Comparison of ENCODE assay signal across 16 cellular contexts in the genomic region with DNA sequence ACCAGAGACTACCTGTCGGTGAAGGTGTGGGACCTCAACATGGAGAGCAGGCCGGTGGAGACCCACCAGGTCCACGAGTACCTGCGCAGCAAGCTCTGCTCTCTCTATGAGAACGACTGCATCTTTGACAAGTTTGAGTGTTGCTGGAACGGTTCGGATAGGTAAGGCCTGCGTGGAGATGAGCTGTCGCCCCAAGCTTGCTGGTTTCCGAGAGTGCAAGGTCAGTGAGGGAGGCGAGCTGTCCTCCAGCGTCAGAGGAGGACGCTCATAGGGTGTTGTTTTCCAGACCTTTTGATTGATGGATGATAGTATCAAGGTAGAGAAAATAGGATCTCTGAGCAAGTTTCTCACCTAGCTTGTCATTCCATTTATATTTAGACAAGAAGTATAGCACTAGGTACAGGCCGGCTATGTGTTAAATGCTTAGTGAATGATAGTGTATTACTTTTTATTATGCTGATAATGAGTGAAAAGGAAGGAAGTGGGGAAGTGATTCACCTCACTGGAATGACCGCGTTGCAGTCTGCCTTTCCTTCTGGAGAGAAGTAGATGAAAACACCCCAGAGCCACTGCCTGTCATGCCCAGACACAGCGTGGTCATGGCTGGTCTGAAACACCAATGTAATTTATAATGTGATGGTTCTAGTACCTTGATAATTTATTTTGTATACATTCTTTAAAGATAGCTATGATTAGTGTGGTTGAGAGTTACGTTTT. TPM values are rescaled to one million over a fixed set of nuclear protein-coding genes. Genes with fewer than 3 reads are reported as not detected.
DNase-seq lines count a peak whose midpoint lies in the region; ATAC-seq and TF ChIP-seq lines count a peak whose summit lies in the region.
"Had no signal": no experiment of that assay in that cellular context is flagged by ENCODE, and none has a peak within 500 bp of the region (broad histone marks: within the 10 kb centered on the region; RNA-seq: fewer than 3 reads in every experiment).

No MANE protein-coding gene starts in this region.

- H3K23ac ChIP-seq in IMR-90 (ENCODE audit: low read depth, low read length): peak overlapping the region; percentile 66; the same call in 1 of the 2 replicates

- H3K27me3 Mint-ChIP-seq in T-helper 2 cell treated with Interferon-gamma antibody and Interleukin-4, amounts not matched to agents 5 μg/mL and 100 μg/mL, for 36 hours (ENCODE audit: low read depth): no peaks in the 10 kb centered on the region
- H3K27me3 Mint-ChIP-seq: brain had no signal

- WGBS in IMR-90 (ENCODE audit: extremely low coverage in 2 of 2, insufficient read length in 1 of 2), 2 experiments: 91% methylated on average over 8 of the region's 18 CpGs; no CpG with 5 or more reads in 1 of the 2 experiments

- H3K27ac ChIP-seq in BLaER1 treated with 17β-estradiol and CSF1 and Interleukin-3, amounts not matched to agents 10 nM and 100 nM: no peak overlapping the region
- peak overlapping the region; percentile 64 for H3K27ac ChIP-seq in IMR-90 (ENCODE audit: insufficient read depth, low read length)
- H3K27ac ChIP-seq: HL-60 had no signal

- peak overlapping the region; percentile 25; the same call in 1 of the 2 replicates for H3K56ac ChIP-seq in IMR-90 (ENCODE audit: extremely low read depth, insufficient read depth, low read length)

- peak overlapping the region; percentile 80; the same call in 1 of the 2 replicates for H3K18ac ChIP-seq in IMR-90 (ENCODE audit: low read depth, low read length)

- no peak for TF ChIP-seq RAD21 in IMR-90 (IDR thresholded peaks at IDR 0.05; ENCODE audit: low read length)

- H3K36me3 ChIP-seq in BLaER1 treated with 17β-estradiol and CSF1 and Interleukin-3, amounts not matched to agents 10 nM and 100 nM: peaks cover 84 to 98% (median 91%) of the 10 kb centered on the region in 11 experiments
- peaks cover 36% of the 10 kb centered on the region for H3K36me3 ChIP-seq in IMR-90 (ENCODE audit: control insufficient read depth, insufficient read depth, low read length)

- H2BK120ac ChIP-seq in IMR-90 (ENCODE audit: low read depth, low read length): peak overlapping the region; percentile 96

- H2AK5ac ChIP-seq in IMR-90 (ENCODE audit: low read depth, low read length): peak overlapping the region; percentile 99

- peak overlapping the region; percentile 96 for H4K91ac ChIP-seq in IMR-90 (ENCODE audit: insufficient read depth, low read depth, low read length)

- peak overlapping the region; percentile 83 for H2BK20ac ChIP-seq in IMR-90 (ENCODE audit: low read depth, low read length)

- peak; percentile 78 for DNase-seq in IMR-90
- peak; percentile 72 for DNase-seq in astrocyte of the spinal cord (ENCODE audit: low read depth, low spot score)
- DNase-seq in kidney tubule cell (ENCODE audit: low spot score): peak; percentile 82
- no peak for DNase-seq in amygdala (lab: John Stamatoyannopoulos, UW)
- no peak for DNase-seq in T-helper 2 cell treated with Interferon-gamma antibody and Interleukin-4, amounts not matched to agents 5 μg/mL and 100 μg/mL, for 36 hours (ENCODE audit: low spot score)
- DNase-seq in COLO668 (lab: John Stamatoyannopoulos, UW; ENCODE audit: unreplicated experiment): no peak
- DNase-seq: activated CD4-positive, alpha-beta T cell treated with anti-CD3 and anti-CD28 coated beads, Interleukin-2, amount 50 U/mL, for 4 hours; glutamatergic neuron; NCI-H2081; SIG-M5; stimulated activated CD4-positive, alpha-beta T cell treated with anti-CD3 and anti-CD28 coated beads, Interleukin-12 subunit alpha, Interleukin-12 subunit beta, amount 100 ng/mL, for 4 hours; stimulated activated naive CD4-positive, alpha-beta T cell had no signal

- H3K4me2 ChIP-seq in BLaER1 treated with 17β-estradiol and CSF1 and Interleukin-3, amounts not matched to agents 10 nM and 100 nM: peak overlapping the region in 7 of 11 experiments; percentile 3 to 65 (median 34); a peak in 12 of 22 replicates
- H3K4me2 ChIP-seq in IMR-90 (ENCODE audit: low read depth, low read length): 0 out of 2 replicates have a peak overlapping the region, but pooled peaks have one; percentile 19

- POLR2A ChIA-PET in IMR-90 (lab: Charles Lee; ENCODE audit: unreplicated experiment): no interaction called here

- H3K36me3 Mint-ChIP-seq in T-helper 2 cell treated with Interferon-gamma antibody and Interleukin-4, amounts not matched to agents 5 μg/mL and 100 μg/mL, for 36 hours (ENCODE audit: low read depth): peaks cover 39% of the 10 kb centered on the region

- no peak overlapping the region for H2AFZ ChIP-seq in IMR-90 (replicated peaks; ENCODE audit: low read length, poor library complexity)

- H3K9me3 ChIP-seq in BLaER1 treated with 17β-estradiol and CSF1 and Interleukin-3, amounts not matched to agents 10 nM and 100 nM (replicated peaks in 1 of 11): peaks cover 0 to 5% (median 0%) of the 10 kb centered on the region in 11 experiments; a peak in 2 of 22 replicates
- no peaks in the 10 kb centered on the region for H3K9me3 ChIP-seq in IMR-90 (ENCODE audit: control insufficient read depth, insufficient read depth, low read length)

- no peak overlapping the region for H3K4me3 Mint-ChIP-seq in T-helper 2 cell treated with Interferon-gamma antibody and Interleukin-4, amounts not matched to agents 5 μg/mL and 100 μg/mL, for 36 hours
- H3K4me3 Mint-ChIP-seq: brain had no signal

- peak overlapping the region; percentile 94 for H3K4ac ChIP-seq in IMR-90 (ENCODE audit: low read depth, low read length)

- H3K4me1 ChIP-seq in BLaER1 treated with 17β-estradiol and CSF1 and Interleukin-3, amounts not matched to agents 10 nM and 100 nM: peaks cover 0 to 21% (median 10%) of the 10 kb centered on the region in 10 experiments; a peak in 13 of 20 replicates
- H3K4me1 ChIP-seq in IMR-90 (ENCODE audit: control insufficient read depth, insufficient read depth, low read length): peaks cover 21% of the 10 kb centered on the region

- CTCF ChIA-PET in IMR-90 (lab: Yijun Ruan, JAX): interaction anchor here (1.1 kb wide), 1 partner anchor 75 kb away, joined by 3 read pairs; no protein-coding TSS in a partner anchor

- intact Hi-C loops in IMR-90 (cut with micrococcal nuclease): loop anchor here (2.0 to 5.0 kb wide), 2 partner anchors 35 to 45 kb away; a partner anchor contains a TSS

- ATAC-seq in IMR-90 (ENCODE audit: low read depth): peak; percentile 83
- ATAC-seq in GM19452 (IDR thresholded peaks at IDR 0.05; ENCODE audit: unreplicated experiment): no peak

- no TSS peak for BruUV-seq in IMR-90 (replicated peaks; lab: Mats Ljungman, UMichigan)

- no peak for TF ChIP-seq POLR2A in IMR-90 (IDR thresholded peaks at IDR 0.05; ENCODE audit: low read depth, low read length)

- peaks cover 22 to 57% of the 10 kb centered on the region in 2 experiments for H3K79me1 ChIP-seq in IMR-90 (ENCODE audit: low read depth in 1 of 2, low read length in 2 of 2)

- H3K9ac ChIP-seq in BLaER1 treated with 17β-estradiol and CSF1 and Interleukin-3, amounts not matched to agents 10 nM and 100 nM: no peak overlapping the region
- no peak overlapping the region for H3K9ac ChIP-seq in IMR-90 (ENCODE audit: low read depth, low read length)

- no peaks in the 10 kb centered on the region for H3K27me3 ChIP-seq in BLaER1 treated with 17β-estradiol and CSF1 and Interleukin-3, amounts not matched to agents 10 nM and 100 nM
- H3K27me3 ChIP-seq in IMR-90 (ENCODE audit: control insufficient read depth, insufficient read depth, low read length): no peaks in the 10 kb centered on the region

- peaks cover 1% of the 10 kb centered on the region for H3K4me1 Mint-ChIP-seq in T-helper 2 cell treated with Interferon-gamma antibody and Interleukin-4, amounts not matched to agents 5 μg/mL and 100 μg/mL, for 36 hours (ENCODE audit: low read depth)

- H3K9me3 Mint-ChIP-seq in T-helper 2 cell treated with Interferon-gamma antibody and Interleukin-4, amounts not matched to agents 5 μg/mL and 100 μg/mL, for 36 hours: no peaks in the 10 kb centered on the region
- H3K9me3 Mint-ChIP-seq: brain had no signal

- H3K27ac Mint-ChIP-seq in T-helper 2 cell treated with Interferon-gamma antibody and Interleukin-4, amounts not matched to agents 5 μg/mL and 100 μg/mL, for 36 hours: no peak overlapping the region

- H3K9me1 ChIP-seq in IMR-90 (ENCODE audit: insufficient read depth, low read length): peaks cover 32% of the 10 kb centered on the region

- peak overlapping the region; percentile 88; the same call in 2 of the 3 replicates for H2BK15ac ChIP-seq in IMR-90 (ENCODE audit: low read depth, low read length)

- in situ Hi-C loops in IMR-90 (cut with MboI; ENCODE audit: low sequenced_read_pairs): no loop called here
- in situ Hi-C loops in astrocyte of the spinal cord (cut with HindIII; ENCODE audit: low sequenced_read_pairs): no loop called here

- dilution Hi-C loops in IMR-90 (cut with HindIII; ENCODE audit: low sequenced_read_pairs, unreplicated experiment): no loop called here

- peak overlapping the region; percentile 80; the same call in 1 of the 2 replicates for H3K14ac ChIP-seq in IMR-90 (replicated peaks; ENCODE audit: low read depth, low read length)

- H2AK9ac ChIP-seq in IMR-90 (replicated peaks; ENCODE audit: low read depth, low read length, poor library complexity): peak overlapping the region; percentile 90

- H4K5ac ChIP-seq in IMR-90 (ENCODE audit: low read depth, low read length): peak overlapping the region; percentile 55; the same call in 1 of the 2 replicates

- H2BK5ac ChIP-seq in IMR-90 (ENCODE audit: low read depth, low read length, poor library complexity, severe bottlenecking): peak overlapping the region; percentile 96

- H4K8ac ChIP-seq in IMR-90 (ENCODE audit: low read depth in 2 of 2, low read length in 2 of 2): peak overlapping the region; percentile 36 to 77

- H3K4me3 ChIP-seq in BLaER1 treated with 17β-estradiol and CSF1 and Interleukin-3, amounts not matched to agents 10 nM and 100 nM: no peak overlapping the region
- H3K4me3 ChIP-seq in IMR-90 (ENCODE audit: insufficient read depth, low read depth, low read length) (no peak overlapping the region), astrocyte of the spinal cord (ENCODE audit: low read depth, low read length) (no peak overlapping the region)

- peaks cover 7 to 90% (median 43%) of the 10 kb centered on the region in 11 experiments; a peak in 17 of 22 replicates for H4K20me1 ChIP-seq in BLaER1 treated with 17β-estradiol and CSF1 and Interleukin-3, amounts not matched to agents 10 nM and 100 nM
- H4K20me1 ChIP-seq in IMR-90 (ENCODE audit: insufficient read depth, low read length): peaks cover 16% of the 10 kb centered on the region

- TF ChIP-seq CTCF in IMR-90 (conservative IDR thresholded peaks at IDR 0.05; ENCODE audit: low read depth, low read length) (no peak), astrocyte of the spinal cord (IDR thresholded peaks at IDR 0.05; ENCODE audit: low read depth, low read length) (no peak)

TF ChIP-seq in IMR-90, 13 proteins besides CTCF, POLR2A, EP300 and RAD21 (continues in another document):
- TF ChIP-seq MAFK (IDR thresholded peaks at IDR 0.05; ENCODE audit: low read depth, low read length): no peak

RNA-seq across cellular contexts. Expression of a gene that starts 33.9 kb away (rescaled TPM):
- 134 and 252 TPM in 2 replicates for total RNA-seq in IMR-90 (2012; rRNA removed)
- 181 and 211 TPM in 2 replicates for polyA plus RNA-seq in IMR-90 (2012; rRNA removed)
- 221 and 286 TPM in 2 replicates for polyA plus RNA-seq in IMR-90 (2012; cell fraction: cytosol; rRNA removed)
- 248 and 274 TPM in 2 replicates for polyA plus RNA-seq in IMR-90 (2012; cell fraction: nucleus; rRNA removed; ENCODE audit: low replicate concordance)

RNA-seq across cellular contexts. Expression of a gene that starts 47.0 kb away (rescaled TPM):
- 21.1 and 23.8 TPM in 2 replicates for total RNA-seq in IMR-90 (2012; rRNA removed)
- polyA plus RNA-seq in IMR-90 (2012; rRNA removed): 22.8 and 23.3 TPM in 2 replicates
- 16.2 and 18.1 TPM in 2 replicates for polyA plus RNA-seq in IMR-90 (2012; cell fraction: cytosol; rRNA removed)
- polyA plus RNA-seq in IMR-90 (2012; cell fraction: nucleus; rRNA removed; ENCODE audit: low replicate concordance): 34.7 and 54.8 TPM in 2 replicates

Comparison
In these comparisons a context has a peak if more than half of its experiments do, and no peak if none do; other contexts are left out.
1. DNase-seq: peak in IMR-90 (single experiment), astrocyte of the spinal cord (single experiment) and kidney tubule cell (single experiment); none in amygdala (0 of 56), T-helper 2 cell treated with Interferon-gamma antibody and Interleukin-4, amounts not matched to agents 5 μg/mL and 100 μg/mL, for 36 hours (single experiment) and COLO668 (single experiment).